28 cellular contexts compared by ENCODE assay signal in genomic region chr22:19004471-19004870, GRCh38.
"Had no signal": no experiment of that assay in that cellular context is flagged by ENCODE, and none has a peak within 500 bp of the region (broad histone marks: within the 10 kb centered on the region; RNA-seq: fewer than 3 reads in every experiment).

No MANE protein-coding gene starts in this region.

- H3K27me3 ChIP-seq: testis, thyroid gland, upper lobe of left lung, uterus, vagina had no signal

- H3K27ac ChIP-seq: stomach, suprapubic skin, testis, thoracic aorta, thyroid gland, tibial artery, tibial nerve, transverse colon, upper lobe of left lung, upper lobe of right lung, uterus, vagina had no signal

- H3K4me1 ChIP-seq: stomach, suprapubic skin, testis, thyroid gland, tibial artery, tibial nerve, transverse colon, upper lobe of left lung, upper lobe of right lung, uterus, vagina had no signal

- H3K4me3 Mint-ChIP-seq: stimulated activated effector memory CD8-positive, alpha-beta T cell treated with anti-CD3 and anti-CD28 coated beads, Interleukin-12 subunit alpha, Interleukin-12 subunit beta, amount 100 ng/mL, for 72 hours; stimulated activated memory B cell treated with anti-CD40 and anti-IgM and Interleukin-4, amounts not matched to agents 10 μg/mL and 1 μg/mL and 100 μg/mL, for 72 hours; stimulated activated naive B cell treated with anti-CD40 and anti-IgM and Interleukin-4, amounts not matched to agents 10 μg/mL and 1 μg/mL and 100 μg/mL, for 72 hours; stimulated activated naive CD8-positive, alpha-beta T cell treated with anti-CD3 and anti-CD28 coated beads, Interleukin-15, amount 100 ng/mL, for 72 hours; stimulated activated naive CD8-positive, alpha-beta T cell treated with anti-CD3 and anti-CD28 coated beads, Interleukin-15, Interleukin-2, amounts not matched to agents 100 ng/mL and 50 ng/mL, for 24 hours; type B pancreatic cell had no signal

- H3K36me3 ChIP-seq: stomach, suprapubic skin, thoracic aorta, thyroid gland, tibial artery, tibial nerve, transverse colon, upper lobe of left lung, upper lobe of right lung, uterus, vagina had no signal

- FAIRE-seq: urothelium cell line had no signal

- H3K9me3 Mint-ChIP-seq: stimulated activated effector memory CD8-positive, alpha-beta T cell treated with anti-CD3 and anti-CD28 coated beads, Interleukin-12 subunit alpha, Interleukin-12 subunit beta, amount 100 ng/mL, for 72 hours; stimulated activated naive B cell treated with anti-CD40 and anti-IgM and Interleukin-4, amounts not matched to agents 10 μg/mL and 1 μg/mL and 100 μg/mL, for 72 hours; stimulated activated naive CD8-positive, alpha-beta T cell treated with anti-CD3 and anti-CD28 coated beads, Interleukin-15, amount 100 ng/mL, for 72 hours; stimulated activated naive CD8-positive, alpha-beta T cell treated with anti-CD3 and anti-CD28 coated beads, Interleukin-15, Interleukin-2, amounts not matched to agents 100 ng/mL and 50 ng/mL, for 24 hours; type B pancreatic cell had no signal

- ATAC-seq: stimulated activated effector memory CD8-positive, alpha-beta T cell treated with anti-CD3 and anti-CD28 coated beads, Interleukin-12 subunit alpha, Interleukin-12 subunit beta, amount 100 ng/mL, for 72 hours; stimulated activated memory B cell treated with anti-CD40 and anti-IgM and Interleukin-4, amounts not matched to agents 10 μg/mL and 1 μg/mL and 100 μg/mL, for 72 hours; stimulated activated naive B cell treated with anti-CD40 and anti-IgM and Interleukin-4, amounts not matched to agents 10 μg/mL and 1 μg/mL and 100 μg/mL, for 72 hours; stimulated activated naive CD8-positive, alpha-beta T cell treated with anti-CD3 and anti-CD28 coated beads, Interleukin-15, amount 100 ng/mL, for 72 hours; stimulated activated naive CD8-positive, alpha-beta T cell treated with anti-CD3 and anti-CD28 coated beads, Interleukin-15, Interleukin-2, amounts not matched to agents 100 U/mL and 50 U/mL, for 24 hours; upper lobe of right lung had no signal

- H3K36me3 Mint-ChIP-seq: stimulated activated effector memory CD8-positive, alpha-beta T cell treated with anti-CD3 and anti-CD28 coated beads, Interleukin-12 subunit alpha, Interleukin-12 subunit beta, amount 100 ng/mL, for 72 hours; stimulated activated memory B cell treated with anti-CD40 and anti-IgM and Interleukin-4, amounts not matched to agents 10 μg/mL and 1 μg/mL and 100 μg/mL, for 72 hours; stimulated activated naive B cell treated with anti-CD40 and anti-IgM and Interleukin-4, amounts not matched to agents 10 μg/mL and 1 μg/mL and 100 μg/mL, for 72 hours; type B pancreatic cell had no signal

- H3K4me3 ChIP-seq: stomach, suprapubic skin, testis, thoracic aorta, thyroid gland, tibial artery, tibial nerve, transverse colon, upper lobe of left lung, upper lobe of right lung, uterus, vagina had no signal

- H3K9me3 ChIP-seq: stomach, suprapubic skin, testis, thoracic aorta, thyroid gland, tibial artery, transverse colon, upper lobe of left lung, upper lobe of right lung, uterus, vagina had no signal

- DNase-seq: stimulated activated CD4-positive, alpha-beta T cell treated with anti-CD3 and anti-CD28 coated beads, Interleukin-2, amount 100 ng/mL, for 48 hours; stimulated activated CD4-positive, alpha-beta T cell treated with anti-CD3 and anti-CD28 coated beads, Interleukin-4, amount 100 ng/mL, for 1 hour; stimulated activated CD4-positive, alpha-beta T cell treated with anti-CD3 and anti-CD28 coated beads, Interleukin-4, amount 100 ng/mL, for 24 hours; stimulated activated CD4-positive, alpha-beta T cell treated with anti-CD3 and anti-CD28 coated beads, Interleukin-4, amount 100 ng/mL, for 4 hours; stimulated activated CD8-positive, alpha-beta memory T cell treated with anti-CD3 and anti-CD28 coated beads, Interleukin-4, amount 100 ng/mL, for 48 hours; stimulated activated naive B cell treated with anti-CD40 and anti-IgM and Interleukin-4, amounts not matched to agents 10 μg/mL and 1 μg/mL and 100 μg/mL, for 72 hours; stimulated activated naive CD4-positive, alpha-beta T cell; stimulated activated naive CD4-positive, alpha-beta T cell treated with Interleukin-2 at 50 U/mL for 16 hours; stimulated activated naive CD8-positive, alpha-beta T cell treated with anti-CD3 and anti-CD28 coated beads, Interleukin-15, amount 100 ng/mL, for 72 hours; stimulated activated naive CD8-positive, alpha-beta T cell treated with anti-CD3 and anti-CD28 coated beads, Interleukin-15, Interleukin-2, amounts not matched to agents 100 U/mL and 50 U/mL, for 24 hours; stomach; substantia nigra; testis; thyroid gland; tibial artery; transverse colon; upper lobe of left lung; upper lobe of right lung; uterus had no signal

- H3K4me1 Mint-ChIP-seq: stimulated activated effector memory CD8-positive, alpha-beta T cell treated with anti-CD3 and anti-CD28 coated beads, Interleukin-12 subunit alpha, Interleukin-12 subunit beta, amount 100 ng/mL, for 72 hours; stimulated activated memory B cell treated with anti-CD40 and anti-IgM and Interleukin-4, amounts not matched to agents 10 μg/mL and 1 μg/mL and 100 μg/mL, for 72 hours; stimulated activated naive B cell treated with anti-CD40 and anti-IgM and Interleukin-4, amounts not matched to agents 10 μg/mL and 1 μg/mL and 100 μg/mL, for 72 hours; stimulated activated naive CD8-positive, alpha-beta T cell treated with anti-CD3 and anti-CD28 coated beads, Interleukin-15, amount 100 ng/mL, for 72 hours had no signal

- H3K27ac Mint-ChIP-seq: stimulated activated effector memory CD8-positive, alpha-beta T cell treated with anti-CD3 and anti-CD28 coated beads, Interleukin-12 subunit alpha, Interleukin-12 subunit beta, amount 100 ng/mL, for 72 hours; stimulated activated memory B cell treated with anti-CD40 and anti-IgM and Interleukin-4, amounts not matched to agents 10 μg/mL and 1 μg/mL and 100 μg/mL, for 72 hours; stimulated activated naive B cell treated with anti-CD40 and anti-IgM and Interleukin-4, amounts not matched to agents 10 μg/mL and 1 μg/mL and 100 μg/mL, for 72 hours; stimulated activated naive CD8-positive, alpha-beta T cell treated with anti-CD3 and anti-CD28 coated beads, Interleukin-15, amount 100 ng/mL, for 72 hours; stimulated activated naive CD8-positive, alpha-beta T cell treated with anti-CD3 and anti-CD28 coated beads, Interleukin-15, Interleukin-2, amounts not matched to agents 100 ng/mL and 50 ng/mL, for 24 hours; type B pancreatic cell had no signal
